In genomic region chr21:30138483-30138882, GRCh38 we compare ENCODE assay signal across 12 cellular contexts. TPM values are rescaled to one million over a fixed set of nuclear protein-coding genes. Genes with fewer than 3 reads are reported as not detected.
"Had no signal": no experiment of that assay in that cellular context is flagged by ENCODE, and none has a peak within 500 bp of the region (broad histone marks: within the 10 kb centered on the region; RNA-seq: fewer than 3 reads in every experiment).

No MANE protein-coding gene starts in this region.

- H3K4me3 ChIP-seq: GM23248, GM23338, HAP-1 had no signal

- H3K36me3 ChIP-seq: HAP-1 had no signal

- H3K4me1 ChIP-seq: HAP-1 had no signal

- H3K4me2 ChIP-seq: GM23338 had no signal

- H3K27ac ChIP-seq: GM23248 had no signal

- DNase-seq: GM23248, GOT3, H7, H9, HCEC 1CT, HFFc6 had no signal

- FAIRE-seq: H1, H54 had no signal

- H2AFZ ChIP-seq: GM23248, GM23338 had no signal

- H3K9ac ChIP-seq: GM23248 had no signal

- ATAC-seq: GM23338, HCT116 had no signal

RNA-seq across cellular contexts. Expression of gene CLDN17, which starts 28.1 kb away (rescaled TPM):
- total RNA-seq: GM23248, GM23338, H1, H4, H7, H9, HFFc6 had no signal
- polyA plus RNA-seq: GM23248, GM23338, H1 had no signal
